8 cellular contexts compared by ENCODE assay signal in the genomic region with DNA sequence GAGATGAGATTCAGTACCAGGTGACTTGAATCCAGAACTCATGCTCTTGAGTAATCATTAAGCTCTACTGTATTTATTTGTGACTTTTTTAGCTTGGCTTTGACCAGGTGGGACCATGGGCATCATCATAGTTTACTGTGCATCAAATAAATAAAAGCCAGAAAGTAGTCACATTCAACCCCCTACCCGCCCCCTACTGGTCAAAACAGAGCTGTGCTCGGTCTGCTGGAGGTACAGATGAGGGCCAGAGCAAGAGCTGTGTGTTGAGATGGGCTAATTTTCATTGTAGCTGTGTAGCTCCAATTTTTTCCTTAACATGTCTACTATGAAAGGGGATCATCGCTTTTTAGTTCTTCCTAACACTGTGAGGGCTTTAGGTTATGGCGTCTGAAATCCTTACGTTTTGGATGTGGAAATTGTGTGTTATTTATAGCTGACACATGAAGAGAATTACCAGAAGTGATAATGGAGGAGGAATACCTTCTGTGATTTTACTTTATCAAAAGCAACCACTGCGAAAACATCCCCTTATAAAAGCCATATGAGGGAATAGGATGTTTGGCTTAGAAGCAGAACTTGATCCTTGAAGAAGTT.
DNase-seq lines count a peak whose midpoint lies in the region; ATAC-seq and TF ChIP-seq lines count a peak whose summit lies in the region.

No MANE protein-coding gene starts in this region.

- no peak overlapping the region for H3K4me3 ChIP-seq in AG09309 (ENCODE audit: control insufficient read depth, low read depth, low read length)
- H3K4me3 ChIP-seq in MM.1S (ENCODE audit: low read length): no peak overlapping the region
- H3K4me3 ChIP-seq in endodermal cell (ENCODE audit: low read length): no peak overlapping the region

- H3K4me2 ChIP-seq in MM.1S (ENCODE audit: low read depth, low read length): no peak overlapping the region

- H3K9ac ChIP-seq in MM.1S (ENCODE audit: low read length): no peak overlapping the region
- no peak overlapping the region for H3K9ac ChIP-seq in endodermal cell (ENCODE audit: extremely low read depth, low read length, poor library complexity, severe bottlenecking)

- H3K9me2 ChIP-seq in MM.1S (replicated peaks; ENCODE audit: insufficient read depth, low read length): no peaks in the 10 kb centered on the region

- H3K9me3 ChIP-seq in MM.1S (replicated peaks; ENCODE audit: insufficient read depth, low read length): no peaks in the 10 kb centered on the region
- peaks cover 15% of the 10 kb centered on the region for H3K9me3 ChIP-seq in endodermal cell (ENCODE audit: control insufficient read depth, low read length)

- no peaks in the 10 kb centered on the region; the same call in 1 of the 2 replicates for H3F3A ChIP-seq in MM.1S (ENCODE audit: insufficient read depth, low read length)

- no peak overlapping the region for H3K27ac ChIP-seq in MM.1S (ENCODE audit: low read length)
- H3K27ac ChIP-seq in endodermal cell (ENCODE audit: low read depth, low read length): no peak overlapping the region

- H3K36me3 ChIP-seq in MM.1S (replicated peaks; ENCODE audit: insufficient read depth, low read length) (no peaks in the 10 kb centered on the region), endodermal cell (ENCODE audit: control insufficient read depth, insufficient read depth, low read length) (no peaks in the 10 kb centered on the region)

- H2AFZ ChIP-seq in MM.1S (ENCODE audit: low read length): no peak overlapping the region

- TF ChIP-seq CTCF in AG09309 (IDR thresholded peaks at IDR 0.05; ENCODE audit: control insufficient read depth, insufficient read depth, low read depth, low read length, missing control alignments) (peak; percentile 61), MM.1S (IDR thresholded peaks at IDR 0.05; ENCODE audit: low read length) (peak; percentile 71), endodermal cell (conservative IDR thresholded peaks at IDR 0.05) (peak; percentile 86)

- no peak overlapping the region for H3K27ac Mint-ChIP-seq in endodermal cell

- H3K27me3 Mint-ChIP-seq in endodermal cell (ENCODE audit: insufficient read depth): peaks cover 6% of the 10 kb centered on the region

- peaks cover 19% of the 10 kb centered on the region for H3K4me1 Mint-ChIP-seq in endodermal cell

- H3K4me3 Mint-ChIP-seq in endodermal cell: no peak overlapping the region

- H3K9me3 Mint-ChIP-seq in endodermal cell: peaks cover 7% of the 10 kb centered on the region

- ATAC-seq in GM18867 (IDR thresholded peaks at IDR 0.05; ENCODE audit: unreplicated experiment) (peak; percentile 64), GM21528 (IDR thresholded peaks at IDR 0.05; ENCODE audit: low FRiP score, unreplicated experiment) (no peak)

- WGBS in endodermal cell (ENCODE audit: insufficient coverage in 1 of 2, insufficient read length in 1 of 2), 2 experiments: 64% methylated on average over 6 of the region's 6 CpGs; no CpG with 5 or more reads in 1 of the 2 experiments

- peaks cover 20% of the 10 kb centered on the region for H3K36me3 Mint-ChIP-seq in endodermal cell (ENCODE audit: low read depth)

- H3K79me2 ChIP-seq in MM.1S (ENCODE audit: low read length): no peaks in the 10 kb centered on the region

- DNase-seq in AG09309 (ENCODE audit: low read depth) (no peak), MM.1S (peak; percentile 15), endodermal cell (peak; percentile 84), foreskin melanocyte (no peak), NCI-H2029 treated with DMSO at 0.1 percent for 48 hours (lab: John Stamatoyannopoulos, UW) (no peak)
- DNase-seq in stimulated activated CD4-positive, alpha-beta T cell treated with anti-CD3 and anti-CD28 coated beads, Interleukin-4, amount 100 ng/mL, for 1 hour: peak; percentile 2

- H4K20me1 ChIP-seq in MM.1S (ENCODE audit: insufficient read depth, low read length): no peaks in the 10 kb centered on the region

- no peaks in the 10 kb centered on the region for H3K4me1 ChIP-seq in MM.1S (ENCODE audit: low read length)
- peaks cover 7% of the 10 kb centered on the region for H3K4me1 ChIP-seq in endodermal cell (ENCODE audit: control insufficient read depth, insufficient read depth, low read length)

- H3K27me3 ChIP-seq in MM.1S (replicated peaks; ENCODE audit: insufficient read depth, low read length) (no peaks in the 10 kb centered on the region), endodermal cell (ENCODE audit: control insufficient read depth, insufficient read depth, low read length, poor library complexity, severe bottlenecking) (no peaks in the 10 kb centered on the region)

Comparison
In these comparisons a context has a peak if more than half of its experiments do, and no peak if none do; other contexts are left out.
1. DNase-seq: peak in MM.1S (single experiment), endodermal cell (single experiment) and stimulated activated CD4-positive, alpha-beta T cell treated with anti-CD3 and anti-CD28 coated beads, Interleukin-4, amount 100 ng/mL, for 1 hour (single experiment); none in AG09309 (single experiment), foreskin melanocyte (single experiment) and NCI-H2029 treated with DMSO at 0.1 percent for 48 hours (single experiment).
2. Peak in every context shown above with its lines, with median percentiles within 50 percentile points of each other: CTCF ChIP-seq.